Comparison of ENCODE assay signal across 8 cellular contexts in genomic region chr4:56976878-56977320, GRCh38. TPM values are rescaled to one million over a fixed set of nuclear protein-coding genes. Genes with fewer than 3 reads are reported as not detected.
DNase-seq lines count a peak whose midpoint lies in the region; ATAC-seq and TF ChIP-seq lines count a peak whose summit lies in the region.

No MANE protein-coding gene starts in this region.

- no peaks in the 10 kb centered on the region for H3K27me3 ChIP-seq in SJCRH30

- H3K27ac ChIP-seq in SJCRH30: peak overlapping the region; percentile 75

- H3K9me3 ChIP-seq in SJCRH30 (replicated peaks): peaks cover 5% of the 10 kb centered on the region; the same call in 1 of the 2 replicates

- ATAC-seq in GM18520 (IDR thresholded peaks at IDR 0.05; ENCODE audit: unreplicated experiment): peak; percentile 12
- ATAC-seq in HG03095 (IDR thresholded peaks at IDR 0.05; ENCODE audit: unreplicated experiment): peak; percentile 19

- peaks cover 28% of the 10 kb centered on the region for H3K36me3 ChIP-seq in SJCRH30

- in situ Hi-C loops in ACHN (cut with HindIII; ENCODE audit: low pct_ligation_motif_present, low pct_unique_long_range_greater_than_20kb, low sequenced_read_pairs): no loop called here
- in situ Hi-C loops in astrocyte of the cerebellum (cut with HindIII; ENCODE audit: low sequenced_read_pairs): no loop called here

- H3K4me1 ChIP-seq in SJCRH30: 0 out of 2 replicates have a peak, but pooled peaks cover 5% of the 10 kb centered on the region

- H3K4me3 ChIP-seq in SJCRH30: peak overlapping the region; percentile 84
- peak overlapping the region; percentile 99 for H3K4me3 ChIP-seq in astrocyte of the cerebellum (ENCODE audit: low read depth, low read length)

- DNase-seq in ACHN (peak; percentile 22), SJCRH30 (no peak), astrocyte of the cerebellum (ENCODE audit: low read depth) (no peak), iris pigment epithelial cell (ENCODE audit: low read depth) (peak; percentile 16), SK-N-DZ (ENCODE audit: low spot score) (no peak)
- DNase-seq in stimulated activated CD4-positive, alpha-beta T cell treated with anti-CD3 and anti-CD28 coated beads, Interleukin-2, amount 100 ng/mL, for 24 hours: peak; percentile 54 to 57

- peak; percentile 18 for TF ChIP-seq CTCF in astrocyte of the cerebellum (IDR thresholded peaks at IDR 0.05; ENCODE audit: low read depth, low read length, missing control alignments)

RNA-seq across cellular contexts. Expression of gene NOA1, which starts 0.5 kb away (rescaled TPM):
- 25.3 and 27.4 TPM in 2 replicates for total RNA-seq in SJCRH30 (2014; rRNA removed; shearing (Covaris generic))
- 18.2 and 22.8 TPM in 2 replicates for polyA plus RNA-seq in SK-N-DZ (2014; cell fraction: cytosol; rRNA removed)
- polyA plus RNA-seq in SK-N-DZ (2014; cell fraction: nucleus; rRNA removed): 14.9 and 20.8 TPM in 2 replicates

RNA-seq across cellular contexts. Expression of gene POLR2B, which starts 1.8 kb away (rescaled TPM):
- 313 and 334 TPM in 2 replicates for total RNA-seq in SJCRH30 (2014; rRNA removed; shearing (Covaris generic))
- polyA plus RNA-seq in SK-N-DZ (2014; cell fraction: cytosol; rRNA removed): 144 and 170 TPM in 2 replicates
- polyA plus RNA-seq in SK-N-DZ (2014; cell fraction: nucleus; rRNA removed): 174 and 208 TPM in 2 replicates

Comparison
In these comparisons a context has a peak if more than half of its experiments do, and no peak if none do; other contexts are left out.
1. DNase-seq: peak in ACHN (single experiment), iris pigment epithelial cell (single experiment) and stimulated activated CD4-positive, alpha-beta T cell treated with anti-CD3 and anti-CD28 coated beads, Interleukin-2, amount 100 ng/mL, for 24 hours (2 of 2); none in SJCRH30 (0 of 2), astrocyte of the cerebellum (single experiment) and SK-N-DZ (single experiment).